Comparison of ENCODE assay signal across 1 cellular context in genomic region chr9:136584401-136585328, GRCh38.
A peak's percentile ranks its signal among the peaks of the same experiment; 100 is the strongest.
TF ChIP-seq lines count a peak whose summit lies in the region.

No MANE protein-coding gene starts in this region.

TF ChIP-seq in H1, 55 proteins besides CTCF, POLR2A, EP300 and RAD21:
- TF ChIP-seq CHD7 (IDR thresholded peaks at IDR 0.05; ENCODE audit: insufficient replicate concordance, low read length): no peak
- TF ChIP-seq CTBP2 (IDR thresholded peaks at IDR 0.05; ENCODE audit: borderline replicate concordance, insufficient read depth, insufficient read length, low read length): no peak
- TF ChIP-seq MAX (IDR thresholded peaks at IDR 0.05): peak; percentile 7; the same call in 1 of the 2 replicates
- no peak for TF ChIP-seq EZH2 (IDR thresholded peaks at IDR 0.05; ENCODE audit: low read depth, low read length, severe bottlenecking)
- TF ChIP-seq KDM1A (IDR thresholded peaks at IDR 0.05; ENCODE audit: borderline replicate concordance, low read length): peak; percentile 88; the same call in 1 of the 2 replicates
- TF ChIP-seq HDAC2 (IDR thresholded peaks at IDR 0.05; ENCODE audit: borderline replicate concordance in 1 of 2, low read depth in 2 of 2, low read length in 2 of 2): 0 out of 4 replicates have a peak, but pooled peaks of 1 of the 2 experiments have one; percentile 52
